In the genomic region with DNA sequence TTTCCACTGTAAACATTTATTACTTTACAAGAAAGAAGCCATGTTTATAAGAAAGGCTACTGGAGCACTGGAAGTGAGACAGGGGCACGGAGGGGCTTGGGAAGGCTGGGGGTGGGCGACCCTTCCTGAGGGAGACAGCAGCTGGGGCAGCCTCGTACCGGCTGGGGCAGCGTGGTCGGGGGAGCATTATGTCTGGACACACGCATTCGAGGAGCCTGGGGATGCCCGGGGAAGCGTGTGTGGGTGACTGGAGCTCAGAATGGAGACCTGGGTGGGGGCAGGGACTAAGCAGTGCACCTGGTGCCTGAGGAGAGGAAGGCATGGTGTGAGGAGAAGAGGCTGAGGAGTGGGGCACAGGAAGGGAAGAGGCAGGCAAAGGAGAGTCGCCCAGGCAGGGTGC, we compare ENCODE assay signal across 29 cellular contexts.
DNase-seq lines count a peak whose midpoint lies in the region; ATAC-seq, FAIRE-seq and TF ChIP-seq lines count a peak whose summit lies in the region.
"Had no signal": no experiment of that assay in that cellular context is flagged by ENCODE, and none has a peak within 500 bp of the region (broad histone marks: within the 10 kb centered on the region; RNA-seq: fewer than 3 reads in every experiment).

No MANE protein-coding gene starts in this region.

- ATAC-seq in esophagus mucosa: no peak
- ATAC-seq: HCT116, PC-3, Right ventricle myocardium inferior had no signal

- DNase-seq in NCI-H1105 treated with DMSO at 0.1 percent for 48 hours (lab: John Stamatoyannopoulos, UW) (peak; percentile 54), NCI-H1105 (lab: John Stamatoyannopoulos, UW) (no peak), NCI-H510A (lab: John Stamatoyannopoulos, UW) (peak; percentile 39), kidney (peak; percentile 29)
- DNase-seq in activated CD4-positive, alpha-beta T cell treated with anti-CD3 and anti-CD28 coated beads, Interleukin-2, amount 10 ng/mL, durations not matched to agents 24 days and 14 days: no peak
- DNase-seq in activated CD4-positive, alpha-beta T cell treated with anti-CD3 and anti-CD28 coated beads, Interleukin-2, amount 50 U/mL, for 1 hour: no peak
- DNase-seq in activated T-cell treated with anti-CD3 and anti-CD28 coated beads, Interleukin-2, amount 50 U/mL, for 24 hours: no peak
- DNase-seq: 8988T; ACHN; Calu3; DMS79 treated with DMSO at 0.1 percent for 48 hours; GF-D8; GOT3; MM.1S; NCI-H1092 treated with DMSO at 0.1 percent for 48 hours; NCI-H1694; NCI-H2029 treated with DMSO at 0.1 percent for 48 hours; NCI-H2171; NCI-H748 treated with DMSO at 0.1 percent for 48 hours; NK-92 treated with Interleukin-12 subunit alpha and Interleukin-12 subunit beta, amount 100 ng/mL, for 24 hours; PC-3 had no signal

- TF ChIP-seq CTCF in kidney (IDR thresholded peaks at IDR 0.05; ENCODE audit: borderline replicate concordance, extremely low read depth, insufficient read depth): no peak

- no peaks in the 10 kb centered on the region for H3K9me3 ChIP-seq in kidney (ENCODE audit: control insufficient read depth in 1 of 2, low read length in 2 of 2)
- H3K9me3 ChIP-seq: SJSA1 had no signal

- H3K4me3 ChIP-seq in kidney (ENCODE audit: low read length in 2 of 2): no peak overlapping the region
- H3K4me3 ChIP-seq: SJSA1 had no signal

- no peaks in the 10 kb centered on the region for H3K36me3 Mint-ChIP-seq in activated CD4-positive, alpha-beta T cell treated with anti-CD3 and anti-CD28 coated beads, Interleukin-2, amount 10 ng/mL, durations not matched to agents 24 days and 14 days (ENCODE audit: low read depth)
- no peaks in the 10 kb centered on the region for H3K36me3 Mint-ChIP-seq in activated T-cell treated with anti-CD3 and anti-CD28 coated beads, Interleukin-2, amount 50 U/mL, for 24 hours (ENCODE audit: low read depth)
- H3K36me3 Mint-ChIP-seq: IgD-negative memory B cell had no signal

- H3K9me3 Mint-ChIP-seq in activated CD4-positive, alpha-beta T cell treated with anti-CD3 and anti-CD28 coated beads, Interleukin-2, amount 10 ng/mL, durations not matched to agents 24 days and 14 days: no peaks in the 10 kb centered on the region
- H3K9me3 Mint-ChIP-seq in activated T-cell treated with anti-CD3 and anti-CD28 coated beads, Interleukin-2, amount 50 U/mL, for 24 hours: no peaks in the 10 kb centered on the region
- H3K9me3 Mint-ChIP-seq: IgD-negative memory B cell had no signal

- no peak for FAIRE-seq in kidney (lab: Jason Lieb, UNC)
- FAIRE-seq: GM12891 had no signal

- no peaks in the 10 kb centered on the region for H3K4me1 Mint-ChIP-seq in activated CD4-positive, alpha-beta T cell treated with anti-CD3 and anti-CD28 coated beads, Interleukin-2, amount 10 ng/mL, durations not matched to agents 24 days and 14 days
- H3K4me1 Mint-ChIP-seq in activated T-cell treated with anti-CD3 and anti-CD28 coated beads, Interleukin-2, amount 50 U/mL, for 24 hours (ENCODE audit: low read depth): no peaks in the 10 kb centered on the region
- H3K4me1 Mint-ChIP-seq: IgD-negative memory B cell had no signal

- H3K27ac Mint-ChIP-seq in activated CD4-positive, alpha-beta T cell treated with anti-CD3 and anti-CD28 coated beads, Interleukin-2, amount 10 ng/mL, durations not matched to agents 24 days and 14 days: peak overlapping the region; percentile 52
- no peak overlapping the region for H3K27ac Mint-ChIP-seq in activated T-cell treated with anti-CD3 and anti-CD28 coated beads, Interleukin-2, amount 50 U/mL, for 24 hours

- intact Hi-C loops in activated CD4-positive, alpha-beta T cell treated with anti-CD3 and anti-CD28 coated beads, Interleukin-2, amount 10 ng/mL, durations not matched to agents 24 days and 14 days (cut with micrococcal nuclease): no loop called here
- intact Hi-C loops in kidney (cut with DNase I): no loop called here

- H3K9ac ChIP-seq in kidney (ENCODE audit: low read length in 2 of 2): no peak overlapping the region
- H3K9ac ChIP-seq: KMS-11 had no signal

- peaks cover 3% of the 10 kb centered on the region for H3K27me3 Mint-ChIP-seq in activated CD4-positive, alpha-beta T cell treated with anti-CD3 and anti-CD28 coated beads, Interleukin-2, amount 10 ng/mL, durations not matched to agents 24 days and 14 days
- peaks cover 21% of the 10 kb centered on the region for H3K27me3 Mint-ChIP-seq in activated T-cell treated with anti-CD3 and anti-CD28 coated beads, Interleukin-2, amount 50 U/mL, for 24 hours

- H3K27ac ChIP-seq in kidney (ENCODE audit: low read depth in 2 of 2, low read length in 2 of 2): no peak overlapping the region
- H3K27ac ChIP-seq: HL-60, KMS-11, SJSA1 had no signal

- no peak overlapping the region for H3K4me3 Mint-ChIP-seq in activated CD4-positive, alpha-beta T cell treated with anti-CD3 and anti-CD28 coated beads, Interleukin-2, amount 10 ng/mL, durations not matched to agents 24 days and 14 days
- H3K4me3 Mint-ChIP-seq in activated T-cell treated with anti-CD3 and anti-CD28 coated beads, Interleukin-2, amount 50 U/mL, for 24 hours: no peak overlapping the region
- H3K4me3 Mint-ChIP-seq: IgD-negative memory B cell had no signal

- no peaks in the 10 kb centered on the region for H3K4me1 ChIP-seq in kidney (ENCODE audit: control insufficient read depth in 1 of 2, insufficient read depth in 1 of 2, low read depth in 1 of 2, low read length in 2 of 2)
- H3K4me1 ChIP-seq: SJSA1 had no signal

- H3K36me3 ChIP-seq in kidney (ENCODE audit: control insufficient read depth in 1 of 2, insufficient read depth in 2 of 2, low read length in 2 of 2): no peaks in the 10 kb centered on the region
- H3K36me3 ChIP-seq: SJSA1 had no signal

Comparison
In these comparisons a context has a peak if more than half of its experiments do, and no peak if none do; other contexts are left out.
1. DNase-seq: peak in NCI-H1105 treated with DMSO at 0.1 percent for 48 hours (single experiment), NCI-H510A (single experiment) and kidney (single experiment); none in NCI-H1105 (single experiment), activated CD4-positive, alpha-beta T cell treated with anti-CD3 and anti-CD28 coated beads, Interleukin-2, amount 10 ng/mL, durations not matched to agents 24 days and 14 days (single experiment), activated CD4-positive, alpha-beta T cell treated with anti-CD3 and anti-CD28 coated beads, Interleukin-2, amount 50 U/mL, for 1 hour (single experiment) and activated T-cell treated with anti-CD3 and anti-CD28 coated beads, Interleukin-2, amount 50 U/mL, for 24 hours (single experiment).